ENCODE assay signal across 20 cellular contexts in genomic region chr7:91293136-91293535, GRCh38.
"Had no signal": no experiment of that assay in that cellular context is flagged by ENCODE, and none has a peak within 500 bp of the region (broad histone marks: within the 10 kb centered on the region; RNA-seq: fewer than 3 reads in every experiment).

No MANE protein-coding gene starts in this region.

- DNase-seq: activated CD4-positive, alpha-beta T cell treated with anti-CD3 and anti-CD28 coated beads, Interleukin-2, amount 10 ng/mL, durations not matched to agents 7 days and 5 days; activated CD4-positive, CD25-positive, alpha-beta regulatory T cell treated with anti-CD3 and anti-CD28 coated beads, Interleukin-2, amount 50 U/mL, for 72 hours; activated CD8-positive, alpha-beta memory T cell treated with anti-CD3 and anti-CD28 coated beads, Interleukin-2, amount 10 ng/mL, durations not matched to agents 7 days and 5 days; activated CD8-positive, alpha-beta T cell treated with anti-CD3 and anti-CD28 coated beads for 36 hours; activated effector memory CD4-positive, alpha-beta T cell treated with anti-CD3 and anti-CD28 coated beads, Interleukin-2, amount 50 U/mL, for 16 hours; activated naive CD4-positive, alpha-beta T cell treated with anti-CD3 and anti-CD28 coated beads, Interleukin-2, amount 50 U/mL, for 16 hours; activated naive CD8-positive, alpha-beta T cell treated with anti-CD3 and anti-CD28 coated beads, Interleukin-2, amount 50 U/mL, for 24 hours; activated T-cell treated with anti-CD3 and anti-CD28 coated beads for 4 hours; cerebellar nuclear complex; endodermal cell; heart left ventricle; lower lobe of right lung; naive thymus-derived CD4-positive, alpha-beta T cell; retina; sigmoid colon; stimulated activated CD4-positive, alpha-beta T cell treated with anti-CD3 and anti-CD28 coated beads, Interleukin-15, amount 100 ng/mL, for 24 hours; stomach; WERI-Rb-1 had no signal

- ATAC-seq: activated CD8-positive, alpha-beta memory T cell treated with anti-CD3 and anti-CD28 coated beads, Interleukin-2, amount 10 ng/mL, durations not matched to agents 7 days and 5 days; activated CD8-positive, alpha-beta T cell treated with anti-CD3 and anti-CD28 coated beads for 36 hours; activated naive CD8-positive, alpha-beta T cell treated with anti-CD3 and anti-CD28 coated beads, Interleukin-2, amount 50 U/mL, for 24 hours; heart left ventricle; left lobe of liver; lower lobe of right lung; naive thymus-derived CD4-positive, alpha-beta T cell; stimulated activated memory B cell treated with anti-CD40 and anti-IgM and Interleukin-4, amounts not matched to agents 10 μg/mL and 1 μg/mL and 100 μg/mL, for 72 hours had no signal
